2 cellular contexts compared by ENCODE assay signal in genomic region chr4:76624271-76624681, GRCh38.
TF ChIP-seq lines count a peak whose summit lies in the region.

No MANE protein-coding gene starts in this region.

TF ChIP-seq in IMR-90, 13 proteins besides CTCF, POLR2A, EP300 and RAD21:
- no peak for TF ChIP-seq RCOR1 (IDR thresholded peaks at IDR 0.05; ENCODE audit: insufficient replicate concordance, low read length)
- TF ChIP-seq BHLHE40 (IDR thresholded peaks at IDR 0.05; ENCODE audit: low read depth, low read length), result peak; percentile 89
- 0 out of 2 replicates have a peak, but pooled peaks have one; percentile 7 for TF ChIP-seq SMC3 (IDR thresholded peaks at IDR 0.05; ENCODE audit: low read depth, low read length)
- peak; percentile 56; the same call in 1 of the 2 replicates for TF ChIP-seq CEBPB (IDR thresholded peaks at IDR 0.05; ENCODE audit: low read depth, low read length)
- no peak for TF ChIP-seq USF2 (IDR thresholded peaks at IDR 0.05; ENCODE audit: low read depth, low read length)
TF ChIP-seq in IMR-90: peak in this region for 3.

TF ChIP-seq in HepG2, 621 proteins besides CTCF, POLR2A, EP300 and RAD21:
- no peak for TF ChIP-seq DPF2 (CRISPR knock-in tag; IDR thresholded peaks at IDR 0.05; ENCODE audit: borderline replicate concordance, low read depth)
- no peak for TF ChIP-seq ZNF383 (CRISPR knock-in tag; IDR thresholded peaks at IDR 0.05; ENCODE audit: borderline replicate concordance)
